Comparison of ENCODE assay signal across 19 cellular contexts in genomic region chr9:73474625-73475024, GRCh38.
A peak's percentile ranks its signal among the peaks of the same experiment; 100 is the strongest.
DNase-seq lines count a peak whose midpoint lies in the region; ATAC-seq, FAIRE-seq and TF ChIP-seq lines count a peak whose summit lies in the region.
"Had no signal": no experiment of that assay in that cellular context is flagged by ENCODE, and none has a peak within 500 bp of the region (broad histone marks: within the 10 kb centered on the region; RNA-seq: fewer than 3 reads in every experiment).

No MANE protein-coding gene starts in this region.

- no peaks in the 10 kb centered on the region for H3K36me3 ChIP-seq in RWPE2 (ENCODE audit: low read depth)
- H3K36me3 ChIP-seq in kidney (ENCODE audit: control insufficient read depth in 1 of 2, insufficient read depth in 2 of 2, low read length in 2 of 2), result no peaks in the 10 kb centered on the region
- no peaks in the 10 kb centered on the region for H3K36me3 ChIP-seq in upper lobe of right lung

- no peaks in the 10 kb centered on the region for H3K36me3 Mint-ChIP-seq in activated CD4-positive, alpha-beta memory T cell treated with anti-CD3 and anti-CD28 coated beads, Interleukin-2, amount 10 ng/mL, durations not matched to agents 7 days and 5 days (ENCODE audit: low read depth)
- H3K36me3 Mint-ChIP-seq: CD4-positive, alpha-beta memory T cell had no signal

- no peak overlapping the region for H3K9ac ChIP-seq in kidney (ENCODE audit: low read length in 2 of 2)

- H3K4me1 ChIP-seq in RWPE2 (ENCODE audit: insufficient read depth, poor library complexity, severe bottlenecking), result no peaks in the 10 kb centered on the region
- no peaks in the 10 kb centered on the region for H3K4me1 ChIP-seq in kidney (ENCODE audit: control insufficient read depth in 1 of 2, insufficient read depth in 1 of 2, low read depth in 1 of 2, low read length in 2 of 2)
- H3K4me1 ChIP-seq in upper lobe of right lung, result no peaks in the 10 kb centered on the region

- CTCF ChIA-PET in activated CD4-positive, alpha-beta memory T cell treated with anti-CD3 and anti-CD28 coated beads, Interleukin-2, amount 10 ng/mL, durations not matched to agents 7 days and 5 days (lab: Charles Lee), result no interaction called here

- no peak overlapping the region for H3K27ac Mint-ChIP-seq in activated CD4-positive, alpha-beta memory T cell treated with anti-CD3 and anti-CD28 coated beads, Interleukin-2, amount 10 ng/mL, durations not matched to agents 7 days and 5 days
- H3K27ac Mint-ChIP-seq: CD4-positive, alpha-beta memory T cell; GM23338; H9 had no signal

- no peak overlapping the region for H3K27ac ChIP-seq in RWPE2 (ENCODE audit: poor library complexity, severe bottlenecking)
- H3K27ac ChIP-seq in kidney (ENCODE audit: low read depth in 2 of 2, low read length in 2 of 2), result no peak overlapping the region
- H3K27ac ChIP-seq in upper lobe of right lung, result no peak overlapping the region

- POLR2A ChIA-PET in activated CD4-positive, alpha-beta memory T cell treated with anti-CD3 and anti-CD28 coated beads, Interleukin-2, amount 10 ng/mL, durations not matched to agents 7 days and 5 days (lab: Charles Lee), result no interaction called here

- peaks cover 6% of the 10 kb centered on the region for H3K9me3 Mint-ChIP-seq in activated CD4-positive, alpha-beta memory T cell treated with anti-CD3 and anti-CD28 coated beads, Interleukin-2, amount 10 ng/mL, durations not matched to agents 7 days and 5 days

- ATAC-seq in RWPE2 (ENCODE audit: low read depth) (no peak), upper lobe of right lung (peak; percentile 21)
- ATAC-seq: GM23338, HCT116 had no signal

- H3K4me1 Mint-ChIP-seq in activated CD4-positive, alpha-beta memory T cell treated with anti-CD3 and anti-CD28 coated beads, Interleukin-2, amount 10 ng/mL, durations not matched to agents 7 days and 5 days, result no peaks in the 10 kb centered on the region
- H3K4me1 Mint-ChIP-seq: CD4-positive, alpha-beta memory T cell; GM23338; H9 had no signal

- TF ChIP-seq CTCF in RWPE2 (IDR thresholded peaks at IDR 0.05; ENCODE audit: poor library complexity, severe bottlenecking) (no peak), kidney (IDR thresholded peaks at IDR 0.05; ENCODE audit: borderline replicate concordance, extremely low read depth, insufficient read depth) (no peak), upper lobe of right lung (IDR thresholded peaks at IDR 0.05) (no peak)

- H3K4me3 ChIP-seq in RWPE2 (ENCODE audit: severe bottlenecking) (no peak overlapping the region), kidney (ENCODE audit: low read length in 2 of 2) (no peak overlapping the region), upper lobe of right lung (no peak overlapping the region)
- H3K4me3 ChIP-seq: GM23338 had no signal

- no peaks in the 10 kb centered on the region for H3K9me3 ChIP-seq in RWPE2 (ENCODE audit: severe bottlenecking)
- H3K9me3 ChIP-seq in kidney (ENCODE audit: control insufficient read depth in 1 of 2, low read length in 2 of 2), result no peaks in the 10 kb centered on the region
- no peaks in the 10 kb centered on the region for H3K9me3 ChIP-seq in upper lobe of right lung

- H3K27me3 ChIP-seq in RWPE2 (ENCODE audit: insufficient read depth, poor library complexity, severe bottlenecking) (peaks cover 3% of the 10 kb centered on the region), upper lobe of right lung (no peaks in the 10 kb centered on the region)

- no peaks in the 10 kb centered on the region for H3K27me3 Mint-ChIP-seq in activated CD4-positive, alpha-beta memory T cell treated with anti-CD3 and anti-CD28 coated beads, Interleukin-2, amount 10 ng/mL, durations not matched to agents 7 days and 5 days
- H3K27me3 Mint-ChIP-seq: CD4-positive, alpha-beta memory T cell had no signal

- peak; percentile 31 for DNase-seq in RWPE2 (ENCODE audit: low spot score)
- DNase-seq in kidney, result peak; percentile 65
- peak; percentile 75 for DNase-seq in posterior vena cava (ENCODE audit: low spot score)
- DNase-seq in upper lobe of right lung, result no peak
- no peak for DNase-seq in NCI-H524 (lab: John Stamatoyannopoulos, UW)
- no peak for DNase-seq in activated T-cell treated with anti-CD3 and anti-CD28 coated beads for 4 hours
- DNase-seq in activated CD4-positive, alpha-beta memory T cell treated with anti-CD3 and anti-CD28 coated beads, Interleukin-2, amount 10 ng/mL, durations not matched to agents 7 days and 5 days, result no peak
- DNase-seq: C1 segment of cervical spinal cord; Calu3; CD4-positive, alpha-beta memory T cell; COR-L47; DMS53; DMS79 treated with DMSO at 0.1 percent for 48 hours; GF-D8; H9 had no signal

- no peak for FAIRE-seq in kidney (lab: Jason Lieb, UNC)
- FAIRE-seq: GM12891, GM18507 had no signal

- intact Hi-C loops in kidney (cut with DNase I) (no loop called here), posterior vena cava (cut with DNase I) (no loop called here), upper lobe of right lung (cut with DNase I) (no loop called here)

- H3K4me3 Mint-ChIP-seq in activated CD4-positive, alpha-beta memory T cell treated with anti-CD3 and anti-CD28 coated beads, Interleukin-2, amount 10 ng/mL, durations not matched to agents 7 days and 5 days, result no peak overlapping the region
- H3K4me3 Mint-ChIP-seq: CD4-positive, alpha-beta memory T cell; GM23338; H9 had no signal

Comparison
In these comparisons a context has a peak if more than half of its experiments do, and no peak if none do; other contexts are left out.
1. DNase-seq: peak in RWPE2 (single experiment), kidney (single experiment) and posterior vena cava (single experiment); none in upper lobe of right lung (single experiment), NCI-H524 (0 of 2), activated T-cell treated with anti-CD3 and anti-CD28 coated beads for 4 hours (single experiment) and activated CD4-positive, alpha-beta memory T cell treated with anti-CD3 and anti-CD28 coated beads, Interleukin-2, amount 10 ng/mL, durations not matched to agents 7 days and 5 days (single experiment).